24 cellular contexts compared by ENCODE assay signal in the genomic region with DNA sequence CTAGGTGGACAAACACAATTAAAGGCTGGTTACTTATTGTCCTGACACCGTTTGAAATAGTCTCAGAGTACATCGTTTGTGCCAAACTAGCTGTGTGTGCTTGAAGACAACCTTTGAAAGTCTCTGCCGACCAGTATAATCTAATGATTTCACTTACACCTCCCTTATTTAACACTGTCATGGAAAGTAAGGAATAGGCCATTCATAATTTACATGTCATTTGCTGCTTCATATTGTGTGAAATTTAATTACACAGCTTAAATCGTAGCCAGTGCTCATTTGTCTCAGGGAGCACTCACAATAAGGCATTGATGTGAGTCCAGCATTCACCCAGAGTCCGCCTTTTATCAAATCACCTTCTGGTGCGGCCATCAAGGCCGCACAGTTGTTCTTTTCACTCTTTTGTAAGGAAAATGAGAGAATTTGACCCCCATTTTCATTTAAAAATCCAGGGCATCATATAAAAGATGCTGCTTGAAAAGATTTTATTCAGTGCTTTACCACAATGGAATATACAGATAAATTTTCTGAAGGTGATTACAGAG. TPM values are rescaled to one million over a fixed set of nuclear protein-coding genes. Genes with fewer than 3 reads are reported as not detected.
"Had no signal": no experiment of that assay in that cellular context is flagged by ENCODE, and none has a peak within 500 bp of the region (broad histone marks: within the 10 kb centered on the region; RNA-seq: fewer than 3 reads in every experiment).

No MANE protein-coding gene starts in this region.

- H3K4me1 Mint-ChIP-seq: activated CD4-positive, alpha-beta memory T cell treated with anti-CD3 and anti-CD28 coated beads, Interleukin-2, amount 10 ng/mL, durations not matched to agents 7 days and 5 days; activated CD4-positive, alpha-beta T cell treated with anti-CD3 and anti-CD28 coated beads for 36 hours; activated naive CD4-positive, alpha-beta T cell treated with anti-CD3 and anti-CD28 coated beads, Interleukin-2, amount 50 U/mL, for 24 hours had no signal

- H3K27me3 Mint-ChIP-seq: activated CD4-positive, alpha-beta memory T cell treated with anti-CD3 and anti-CD28 coated beads, Interleukin-2, amount 10 ng/mL, durations not matched to agents 7 days and 5 days; activated CD4-positive, alpha-beta T cell treated with anti-CD3 and anti-CD28 coated beads for 36 hours; activated naive CD4-positive, alpha-beta T cell treated with anti-CD3 and anti-CD28 coated beads, Interleukin-2, amount 50 U/mL, for 24 hours had no signal

- H3K9me3 ChIP-seq: ascending aorta, Peyer's patch, SJCRH30, SK-N-SH had no signal

- H3K27me3 ChIP-seq: ascending aorta, Peyer's patch, SJCRH30 had no signal

- H3K27ac Mint-ChIP-seq: activated CD4-positive, alpha-beta memory T cell treated with anti-CD3 and anti-CD28 coated beads, Interleukin-2, amount 10 ng/mL, durations not matched to agents 7 days and 5 days; activated CD4-positive, alpha-beta T cell treated with anti-CD3 and anti-CD28 coated beads for 36 hours; activated naive CD4-positive, alpha-beta T cell treated with anti-CD3 and anti-CD28 coated beads, Interleukin-2, amount 50 U/mL, for 24 hours had no signal

- ATAC-seq: activated CD4-positive, alpha-beta T cell treated with anti-CD3 and anti-CD28 coated beads for 36 hours had no signal

- H3K36me3 ChIP-seq: ascending aorta, Peyer's patch, SJCRH30 had no signal

- H3K9me3 Mint-ChIP-seq: activated CD4-positive, alpha-beta memory T cell treated with anti-CD3 and anti-CD28 coated beads, Interleukin-2, amount 10 ng/mL, durations not matched to agents 7 days and 5 days; activated naive CD4-positive, alpha-beta T cell treated with anti-CD3 and anti-CD28 coated beads, Interleukin-2, amount 50 U/mL, for 24 hours had no signal

- DNase-seq: activated CD4-positive, alpha-beta memory T cell treated with anti-CD3 and anti-CD28 coated beads, Interleukin-2, amount 10 ng/mL, durations not matched to agents 7 days and 5 days; activated CD4-positive, alpha-beta T cell treated with anti-CD3 and anti-CD28 coated beads for 36 hours; activated CD4-positive, alpha-beta T cell treated with anti-CD3 and anti-CD28 coated beads, Interleukin-2, amount 50 U/mL, for 1 hour; activated CD4-positive, CD25-positive, alpha-beta regulatory T cell; activated T-cell treated with anti-CD3 and anti-CD28 coated beads for 4 hours; amniotic stem cell; NCI-H1092; NCI-H1694; NCI-H2029; NCI-H2107; NCI-H526; Peyer's patch; Right ventricle myocardium superior; SJCRH30; SK-N-SH; T-helper 1 cell had no signal

- H3K4me1 ChIP-seq: ascending aorta, Peyer's patch, SJCRH30 had no signal

- H3K4me3 ChIP-seq: ascending aorta, Peyer's patch, SJCRH30 had no signal

- H3K27ac ChIP-seq: ascending aorta, KMS-11, Peyer's patch, RWPE1, SJCRH30, VCaP had no signal

- H3K4me3 Mint-ChIP-seq: activated CD4-positive, alpha-beta memory T cell treated with anti-CD3 and anti-CD28 coated beads, Interleukin-2, amount 10 ng/mL, durations not matched to agents 7 days and 5 days; activated CD4-positive, alpha-beta T cell treated with anti-CD3 and anti-CD28 coated beads for 36 hours; activated naive CD4-positive, alpha-beta T cell treated with anti-CD3 and anti-CD28 coated beads, Interleukin-2, amount 50 U/mL, for 24 hours had no signal

RNA-seq across cellular contexts. Expression of gene PAX6, which starts 46.9 kb away (rescaled TPM):
- total RNA-seq: activated CD4-positive, alpha-beta memory T cell treated with anti-CD3 and anti-CD28 coated beads, Interleukin-2, amount 10 ng/mL, durations not matched to agents 7 days and 5 days; activated CD8-positive, alpha-beta memory T cell treated with anti-CD3 and anti-CD28 coated beads for 36 hours; ascending aorta; MCF 10A; Right ventricle myocardium superior; T-helper 2 cell treated with Interferon-gamma antibody and Interleukin-4, amounts not matched to agents 100 ng/mL and 5 ng/mL, for 36 hours had no signal
- polyA plus RNA-seq: SK-N-SH had no signal
